ENCODE assay signal across 20 cellular contexts in genomic region chr20:59376109-59376841, GRCh38.
"Had no signal": no experiment of that assay in that cellular context is flagged by ENCODE, and none has a peak within 500 bp of the region (broad histone marks: within the 10 kb centered on the region; RNA-seq: fewer than 3 reads in every experiment).

No MANE protein-coding gene starts in this region.

- H3K4me1 ChIP-seq: heart right ventricle, right atrium auricular region, thyroid gland, upper lobe of left lung had no signal

- H3K27me3 ChIP-seq: ovary, right atrium auricular region, thyroid gland, upper lobe of left lung, vagina had no signal

- DNase-seq: effector CD4-positive, alpha-beta T cell; endodermal cell; erythroblast; heart right ventricle; hypothalamus; kidney glomerular epithelial cell; natural killer cell; nucleus accumbens; ovary; small intestine; stimulated activated CD4-positive, alpha-beta T cell treated with anti-CD3 and anti-CD28 coated beads, Interleukin-2, amount 100 ng/mL, for 48 hours; stimulated activated naive CD4-positive, alpha-beta T cell treated with Interleukin-2 at 50 U/mL for 16 hours; upper lobe of left lung had no signal

- H3K4me3 ChIP-seq: coronary artery, heart right ventricle, ovary, right atrium auricular region, thyroid gland, upper lobe of left lung, vagina had no signal

- H3K9me3 ChIP-seq: heart right ventricle, ovary, right atrium auricular region, thyroid gland, upper lobe of left lung, vagina had no signal

- FAIRE-seq: endothelial cell of umbilical vein, frontal cortex, islet of Langerhans, small intestine had no signal

- ATAC-seq: heart right ventricle, natural killer cell had no signal

- H3K36me3 ChIP-seq: heart right ventricle, ovary, right atrium auricular region, thyroid gland, upper lobe of left lung, vagina had no signal

- H3K27ac ChIP-seq: coronary artery, heart right ventricle, ovary, right atrium auricular region, thyroid gland, upper lobe of left lung, vagina had no signal
